17 cellular contexts compared by ENCODE assay signal in the genomic region with DNA sequence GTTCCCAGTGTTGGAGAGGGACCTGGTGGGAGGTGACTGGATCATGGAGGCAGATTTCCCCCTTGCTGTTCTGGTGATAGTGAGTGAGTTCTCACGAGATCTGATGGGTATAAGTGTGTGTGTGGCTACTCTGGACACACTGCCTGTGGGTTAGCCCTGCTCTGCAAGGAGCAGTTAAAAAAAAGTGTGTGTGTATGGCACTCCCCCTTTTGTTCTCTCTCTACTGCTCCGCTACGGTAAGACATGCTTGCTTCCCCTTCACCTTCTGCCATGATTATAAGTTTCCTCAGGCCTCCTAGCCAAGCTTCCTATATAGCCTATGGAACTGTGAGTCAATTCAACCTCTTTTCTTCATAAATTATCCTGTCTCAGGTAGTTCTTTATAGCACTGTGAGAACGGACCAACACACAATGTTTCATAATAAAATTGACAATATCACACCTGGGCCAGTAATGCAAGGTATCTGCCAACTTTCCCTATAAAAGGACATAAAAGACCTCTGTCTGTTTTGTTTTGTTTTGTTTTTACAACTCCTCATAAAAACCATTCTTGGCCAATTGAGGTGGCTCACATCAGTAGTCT.
"Had no signal": no experiment of that assay in that cellular context is flagged by ENCODE, and none has a peak within 500 bp of the region (broad histone marks: within the 10 kb centered on the region; RNA-seq: fewer than 3 reads in every experiment).

No MANE protein-coding gene starts in this region.

- H3K4me3 ChIP-seq: lung, skin epidermis, stomach, thoracic aorta, vagina had no signal

- H3K4me1 Mint-ChIP-seq: activated B cell treated with CpG ODN at 0.5 μM for 24 hours; activated CD4-positive, alpha-beta T cell treated with anti-CD3 and anti-CD28 coated beads, Interleukin-2, amount 10 ng/mL, durations not matched to agents 7 days and 5 days; brain; central memory CD8-positive, alpha-beta T cell; natural killer cell had no signal

- H3K4me3 Mint-ChIP-seq: activated B cell treated with CpG ODN at 0.5 μM for 24 hours; activated CD4-positive, alpha-beta T cell treated with anti-CD3 and anti-CD28 coated beads, Interleukin-2, amount 10 ng/mL, durations not matched to agents 7 days and 5 days; brain; central memory CD8-positive, alpha-beta T cell; natural killer cell had no signal

- H3K27me3 Mint-ChIP-seq: central memory CD8-positive, alpha-beta T cell had no signal

- H3K4me1 ChIP-seq: stomach, vagina had no signal

- ATAC-seq: natural killer cell had no signal

- H3K36me3 ChIP-seq: vagina had no signal

- H3K27ac Mint-ChIP-seq: activated B cell treated with CpG ODN at 0.5 μM for 24 hours; activated CD4-positive, alpha-beta T cell treated with anti-CD3 and anti-CD28 coated beads, Interleukin-2, amount 10 ng/mL, durations not matched to agents 7 days and 5 days; activated T-helper 2 cell treated with anti-CD3 and anti-CD28 coated beads, Interferon-gamma antibody, Interleukin-2, Interleukin-4, amounts not matched to agents 10 μg/mL and 5 μg/mL and 100 μg/mL, durations not matched to agents 14 hours and 24 hours and 36 hours; brain; natural killer cell had no signal

- H3K27me3 ChIP-seq: stomach, vagina had no signal

- H3K27ac ChIP-seq: skin epidermis, stomach, thoracic aorta, vagina had no signal

- DNase-seq: activated B cell treated with CpG ODN at 0.5 μM for 24 hours; activated CD4-positive, alpha-beta T cell treated with anti-CD3 and anti-CD28 coated beads, Interleukin-2, amount 10 ng/mL, durations not matched to agents 7 days and 5 days; activated naive CD4-positive, alpha-beta T cell treated with anti-CD3 and anti-CD28 coated beads, Interleukin-2, amount 50 U/mL, for 16 hours; activated T-cell treated with anti-CD3 and anti-CD28 coated beads for 4 hours; amniotic stem cell; effector memory CD4-positive, alpha-beta T cell; hypothalamus; natural killer cell; nucleus accumbens; stomach had no signal

- H3K9me3 ChIP-seq: thoracic aorta had no signal
